In the genomic region with DNA sequence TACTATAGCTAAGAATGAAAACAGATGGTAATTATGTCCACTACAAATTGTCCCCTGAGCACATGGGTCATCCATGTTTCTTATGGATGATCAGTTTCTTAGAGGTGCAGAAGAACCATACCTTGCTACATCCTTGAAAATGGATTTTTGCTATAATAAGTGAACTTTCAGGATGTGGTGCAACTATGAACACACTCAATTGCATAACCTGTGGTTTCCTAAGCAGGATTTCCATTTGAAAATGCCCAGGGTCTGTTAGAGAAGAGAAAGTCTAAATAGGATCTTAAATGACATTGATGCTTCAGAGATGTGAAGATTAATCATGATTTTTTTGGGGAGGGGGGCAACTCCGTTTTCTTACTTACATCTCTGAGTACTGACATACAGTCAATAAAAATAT, we compare ENCODE assay signal across 1 cellular context.
TF ChIP-seq lines count a peak whose summit lies in the region.

No MANE protein-coding gene starts in this region.

TF ChIP-seq in IMR-90, 13 proteins besides CTCF, POLR2A, EP300 and RAD21 (continued from another document):
- no peak for TF ChIP-seq MAZ (IDR thresholded peaks at IDR 0.05; ENCODE audit: borderline replicate concordance, low read depth, low read length)
TF ChIP-seq in IMR-90: peak in this region for 1.
